In genomic region chr10:78577673-78578072, GRCh38 we compare ENCODE assay signal across 1 cellular context.
TF ChIP-seq lines count a peak whose summit lies in the region.

No MANE protein-coding gene starts in this region.

TF ChIP-seq in HepG2, 621 proteins besides CTCF, POLR2A, EP300 and RAD21 (continued from another document):
- 0 out of 2 replicates have a peak, but pooled peaks have one; percentile 16 for TF ChIP-seq ELK4 (CRISPR knock-in tag; IDR thresholded peaks at IDR 0.05; ENCODE audit: borderline replicate concordance)
- TF ChIP-seq GABPA (IDR thresholded peaks at IDR 0.05; ENCODE audit: low read depth, low read length), result no peak
- TF ChIP-seq GABPA (CRISPR knock-in tag; IDR thresholded peaks at IDR 0.05; ENCODE audit: low read depth), result peak; percentile 73
- peak; percentile 28; the same call in 1 of the 2 replicates for TF ChIP-seq ELF3 (CRISPR knock-in tag; IDR thresholded peaks at IDR 0.05)
- TF ChIP-seq HNRNPK (IDR thresholded peaks at IDR 0.05; ENCODE audit: low read depth, low read length, poor library complexity, severe bottlenecking), result no peak
- TF ChIP-seq ZNF263 (CRISPR knock-in tag; IDR thresholded peaks at IDR 0.05), result peak; percentile 96
- TF ChIP-seq GABPB1 (CRISPR knock-in tag; IDR thresholded peaks at IDR 0.05), result peak; percentile 44; the same call in 1 of the 2 replicates
- TF ChIP-seq ZNF710 (CRISPR knock-in tag; IDR thresholded peaks at IDR 0.05; ENCODE audit: borderline replicate concordance), result no peak
- TF ChIP-seq TEAD3 (CRISPR knock-in tag; optimal IDR thresholded peaks at IDR 0.05; ENCODE audit: borderline replicate concordance), result peak; percentile 31
